In the genomic region with DNA sequence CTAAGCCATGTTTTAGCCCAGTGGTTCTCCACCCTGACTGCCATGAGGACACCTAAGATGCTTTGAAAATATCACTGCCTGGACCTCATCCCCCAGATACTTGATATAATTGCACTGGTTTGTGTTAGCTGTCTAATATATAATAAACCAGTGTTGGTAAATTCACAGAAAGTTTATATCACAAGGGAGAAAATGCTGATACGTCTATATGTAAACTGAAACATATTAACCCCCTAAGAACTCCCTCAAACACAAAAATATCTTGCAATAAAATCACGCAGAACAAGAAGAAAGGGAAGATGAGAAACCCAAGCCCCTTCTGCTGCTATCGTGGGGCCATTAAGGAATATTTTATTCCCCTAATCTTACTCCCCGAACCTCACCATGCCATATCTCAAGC, we compare ENCODE assay signal across 27 cellular contexts.
"Had no signal": no experiment of that assay in that cellular context is flagged by ENCODE, and none has a peak within 500 bp of the region (broad histone marks: within the 10 kb centered on the region; RNA-seq: fewer than 3 reads in every experiment).

No MANE protein-coding gene starts in this region.

- ATAC-seq: stimulated activated effector memory CD8-positive, alpha-beta T cell treated with anti-CD3 and anti-CD28 coated beads, Interleukin-12 subunit alpha, Interleukin-12 subunit beta, amount 100 ng/mL, for 72 hours; stimulated activated memory B cell treated with anti-CD40 and anti-IgM and Interleukin-4, amounts not matched to agents 10 μg/mL and 1 μg/mL and 100 μg/mL, for 72 hours; stimulated activated naive B cell treated with anti-CD40 and anti-IgM and Interleukin-4, amounts not matched to agents 10 μg/mL and 1 μg/mL and 100 μg/mL, for 72 hours; stimulated activated naive CD8-positive, alpha-beta T cell treated with anti-CD3 and anti-CD28 coated beads, Interleukin-15, amount 100 ng/mL, for 72 hours; stimulated activated naive CD8-positive, alpha-beta T cell treated with anti-CD3 and anti-CD28 coated beads, Interleukin-15, Interleukin-2, amounts not matched to agents 100 U/mL and 50 U/mL, for 24 hours; upper lobe of right lung had no signal

- H3K27ac ChIP-seq: stomach, suprapubic skin, testis, thoracic aorta, thyroid gland, tibial artery, tibial nerve, transverse colon, upper lobe of left lung, upper lobe of right lung, uterus, vagina had no signal

- H3K4me3 ChIP-seq: stomach, suprapubic skin, testis, thoracic aorta, thyroid gland, tibial artery, tibial nerve, transverse colon, upper lobe of left lung, upper lobe of right lung, uterus, vagina had no signal

- H3K27me3 ChIP-seq: stomach, suprapubic skin, testis, thyroid gland, tibial artery, tibial nerve, transverse colon, upper lobe of left lung, upper lobe of right lung, uterus, vagina had no signal

- DNase-seq: stimulated activated CD4-positive, alpha-beta T cell treated with anti-CD3 and anti-CD28 coated beads, Interleukin-2, amount 100 ng/mL, for 48 hours; stimulated activated CD4-positive, alpha-beta T cell treated with anti-CD3 and anti-CD28 coated beads, Interleukin-4, amount 100 ng/mL, for 1 hour; stimulated activated CD4-positive, alpha-beta T cell treated with anti-CD3 and anti-CD28 coated beads, Interleukin-4, amount 100 ng/mL, for 24 hours; stimulated activated CD4-positive, alpha-beta T cell treated with anti-CD3 and anti-CD28 coated beads, Interleukin-4, amount 100 ng/mL, for 4 hours; stimulated activated CD8-positive, alpha-beta memory T cell treated with anti-CD3 and anti-CD28 coated beads, Interleukin-4, amount 100 ng/mL, for 48 hours; stimulated activated naive B cell treated with anti-CD40 and anti-IgM and Interleukin-4, amounts not matched to agents 10 μg/mL and 1 μg/mL and 100 μg/mL, for 72 hours; stimulated activated naive CD4-positive, alpha-beta T cell; stimulated activated naive CD4-positive, alpha-beta T cell treated with Interleukin-2 at 50 U/mL for 16 hours; stimulated activated naive CD8-positive, alpha-beta T cell treated with anti-CD3 and anti-CD28 coated beads, Interleukin-15, amount 100 ng/mL, for 72 hours; stimulated activated naive CD8-positive, alpha-beta T cell treated with anti-CD3 and anti-CD28 coated beads, Interleukin-15, Interleukin-2, amounts not matched to agents 100 U/mL and 50 U/mL, for 24 hours; stomach; substantia nigra; testis; thyroid gland; tibial artery; transverse colon; trophoblast cell; upper lobe of left lung; upper lobe of right lung; uterus had no signal

- H3K36me3 ChIP-seq: thoracic aorta, thyroid gland, transverse colon, upper lobe of right lung, uterus had no signal

- H3K9me3 ChIP-seq: stomach, suprapubic skin, testis, thoracic aorta, thyroid gland, tibial artery, tibial nerve, transverse colon, upper lobe of left lung, upper lobe of right lung, uterus, vagina had no signal

- FAIRE-seq: urothelium cell line had no signal

- H3K4me1 ChIP-seq: suprapubic skin, testis, thyroid gland, tibial artery, transverse colon, upper lobe of right lung had no signal
